ENCODE assay signal across 27 cellular contexts in the genomic region with DNA sequence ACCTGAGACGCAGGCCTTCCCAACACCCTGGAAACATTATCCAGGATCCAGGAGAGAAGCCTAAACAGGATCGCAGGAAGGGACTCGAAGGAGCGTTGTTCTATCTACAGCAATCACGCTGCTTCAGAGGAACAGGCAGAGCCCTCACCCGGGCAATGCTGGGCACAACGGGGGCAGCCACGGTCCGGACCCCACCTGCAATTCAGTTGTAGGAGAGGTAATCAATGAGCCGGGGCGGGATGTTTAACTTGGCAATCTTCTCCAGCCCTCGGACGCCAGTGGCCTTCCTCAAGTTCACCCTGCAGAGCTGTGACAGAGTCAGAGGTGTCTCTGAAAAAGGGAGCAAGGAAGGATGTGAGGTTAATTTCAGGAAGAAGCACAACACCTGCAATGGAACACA.
"Had no signal": no experiment of that assay in that cellular context is flagged by ENCODE, and none has a peak within 500 bp of the region (broad histone marks: within the 10 kb centered on the region; RNA-seq: fewer than 3 reads in every experiment).

No MANE protein-coding gene starts in this region.

- H3K4me1 ChIP-seq: vagina had no signal

- H3K9me3 ChIP-seq: esophagus squamous epithelium, left lung, pancreas, right lobe of liver, suprapubic skin, vagina had no signal

- H3K27ac ChIP-seq: esophagus squamous epithelium, left lung, pancreas, right lobe of liver, suprapubic skin, vagina had no signal

- DNase-seq: central memory CD4-positive, alpha-beta T cell; effector memory CD4-positive, alpha-beta T cell; erythroblast; esophagus squamous epithelium; foreskin melanocyte; glutamatergic neuron; left lung; naive thymus-derived CD8-positive, alpha-beta T cell; nephron progenitor cell; occipital lobe; small intestine; stimulated activated CD4-positive, alpha-beta T cell treated with anti-CD3 and anti-CD28 coated beads, Interleukin-15, amount 100 ng/mL, for 24 hours; stimulated activated CD4-positive, alpha-beta T cell treated with anti-CD3 and anti-CD28 coated beads, Interleukin-2, amount 100 ng/mL, for 48 hours; stimulated activated CD8-positive, alpha-beta memory T cell treated with anti-CD3 and anti-CD28 coated beads, Interleukin-4, amount 100 ng/mL, for 48 hours; stimulated activated naive CD4-positive, alpha-beta T cell; stimulated activated naive CD8-positive, alpha-beta T cell treated with anti-CD3 and anti-CD28 coated beads, Interleukin-15, amount 100 ng/mL, for 72 hours; trophoblast cell had no signal

- H3K4me3 ChIP-seq: esophagus squamous epithelium, left lung, lung, pancreas, right lobe of liver, suprapubic skin, vagina had no signal

- H3K27ac Mint-ChIP-seq: dendritic cell treated with granulocyte-macrophage colony-stimulating factor and Interleukin-4, amounts not matched to agents 40 ng/mL and 50 ng/mL, for 4 days; memory B cell; nephron progenitor cell; progenitor cell of endocrine pancreas; stimulated activated naive CD8-positive, alpha-beta T cell treated with anti-CD3 and anti-CD28 coated beads, Interleukin-15, amount 100 ng/mL, for 72 hours had no signal

- H3K27me3 Mint-ChIP-seq: dendritic cell treated with granulocyte-macrophage colony-stimulating factor and Interleukin-4, amounts not matched to agents 40 ng/mL and 50 ng/mL, for 4 days; naive thymus-derived CD8-positive, alpha-beta T cell; progenitor cell of endocrine pancreas; stimulated activated naive CD8-positive, alpha-beta T cell treated with anti-CD3 and anti-CD28 coated beads, Interleukin-15, amount 100 ng/mL, for 72 hours had no signal

- H3K9me3 Mint-ChIP-seq: dendritic cell treated with granulocyte-macrophage colony-stimulating factor and Interleukin-4, amounts not matched to agents 40 ng/mL and 50 ng/mL, for 4 days; memory B cell; naive thymus-derived CD8-positive, alpha-beta T cell; nephron progenitor cell; stimulated activated naive CD8-positive, alpha-beta T cell treated with anti-CD3 and anti-CD28 coated beads, Interleukin-15, amount 100 ng/mL, for 72 hours had no signal

- H3K4me3 Mint-ChIP-seq: dendritic cell treated with granulocyte-macrophage colony-stimulating factor and Interleukin-4, amounts not matched to agents 40 ng/mL and 50 ng/mL, for 4 days; memory B cell; naive thymus-derived CD8-positive, alpha-beta T cell; nephron progenitor cell; stimulated activated naive CD8-positive, alpha-beta T cell treated with anti-CD3 and anti-CD28 coated beads, Interleukin-15, amount 100 ng/mL, for 72 hours had no signal

- H3K4me1 Mint-ChIP-seq: stimulated activated naive CD8-positive, alpha-beta T cell treated with anti-CD3 and anti-CD28 coated beads, Interleukin-15, amount 100 ng/mL, for 72 hours had no signal

- H3K27me3 ChIP-seq: esophagus squamous epithelium, left lung, pancreas, right lobe of liver, suprapubic skin, vagina had no signal

- ATAC-seq: left lung; naive thymus-derived CD8-positive, alpha-beta T cell; pancreas; stimulated activated naive CD8-positive, alpha-beta T cell treated with anti-CD3 and anti-CD28 coated beads, Interleukin-15, amount 100 ng/mL, for 72 hours had no signal

- FAIRE-seq: colon, keratinocyte, pancreas, small intestine had no signal
